Comparison of ENCODE assay signal across 9 cellular contexts in the genomic region with DNA sequence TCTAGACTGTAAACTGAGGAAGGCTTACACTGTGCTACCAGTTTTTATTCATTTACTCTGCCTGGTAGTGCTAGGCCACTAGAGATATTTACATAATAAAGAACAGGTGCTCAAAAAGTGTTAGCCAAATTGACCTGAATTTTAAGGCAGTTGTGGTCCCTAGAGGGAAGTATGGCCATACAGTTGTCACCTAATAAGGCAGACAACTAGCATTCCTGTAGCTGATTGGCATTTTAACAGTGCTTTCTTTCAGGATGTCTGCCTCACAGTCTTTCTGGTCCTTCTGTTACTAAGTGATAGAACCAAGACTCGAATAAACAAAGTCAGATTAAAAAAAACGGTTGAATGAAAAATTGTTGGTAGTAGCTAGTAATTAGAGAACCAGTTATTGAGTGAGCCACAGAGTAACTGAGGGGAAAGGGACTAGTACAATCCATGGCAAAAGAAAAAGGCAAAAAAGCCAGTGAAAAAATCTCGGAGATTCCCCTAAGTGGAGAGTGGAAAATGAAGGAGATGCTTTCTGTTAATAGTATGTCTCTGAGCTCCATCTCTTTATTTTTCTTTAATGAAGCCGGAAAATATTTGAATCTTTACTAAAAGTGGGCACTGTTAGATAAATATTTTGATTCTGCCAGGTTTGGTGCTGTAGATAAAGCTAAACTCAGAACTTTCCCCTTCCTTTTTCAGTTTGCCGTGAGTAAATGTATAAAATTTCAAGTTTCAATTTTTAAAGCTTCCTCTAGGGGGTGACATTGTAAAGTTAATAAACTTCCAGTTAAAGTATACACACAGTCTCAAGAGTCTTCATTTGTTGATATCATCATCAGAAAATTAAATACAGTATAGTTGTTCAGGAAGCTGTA. TPM values are rescaled to one million over a fixed set of nuclear protein-coding genes. Genes with fewer than 3 reads are reported as not detected.
A peak's percentile ranks its signal among the peaks of the same experiment; 100 is the strongest.
DNase-seq lines count a peak whose midpoint lies in the region; ATAC-seq and TF ChIP-seq lines count a peak whose summit lies in the region.
"Had no signal": no experiment of that assay in that cellular context is flagged by ENCODE, and none has a peak within 500 bp of the region (broad histone marks: within the 10 kb centered on the region; RNA-seq: fewer than 3 reads in every experiment).

No MANE protein-coding gene starts in this region.

- no peak overlapping the region for H2BK15ac ChIP-seq in H9 (ENCODE audit: low read depth, low read length)

- no peak overlapping the region for H3K56ac ChIP-seq in H9 (ENCODE audit: insufficient read length, low read depth, low read length)

- no CpG with 5 or more reads among the region's 5 CpGs for WGBS in H9 (ENCODE audit: extremely low coverage, insufficient read length, low lambda C conversion rate)
- 23 to 43% (median 34%) methylated on average over 5 of the region's 5 CpGs for WGBS in stomach, 5 donors

- ATAC-seq in effector memory CD8-positive, alpha-beta T cell (replicated peaks), result peak; percentile 72
- no peak for ATAC-seq in HG02884 (IDR thresholded peaks at IDR 0.05; ENCODE audit: unreplicated experiment)

- H2BK120ac ChIP-seq in H9 (ENCODE audit: low read depth, low read length, poor library complexity, severe bottlenecking), result peak overlapping the region; percentile 93

- H2AK5ac ChIP-seq in H9 (ENCODE audit: insufficient read length, low read length), result no peak overlapping the region

- no peak overlapping the region for H3K4me3 ChIP-seq in stomach

- H3K4me2 ChIP-seq in H9 (ENCODE audit: insufficient read depth, insufficient read length, low read length), result peak overlapping the region; percentile 17

- H2AFZ ChIP-seq in H9 (ENCODE audit: low read length), result no peak overlapping the region

- no peaks in the 10 kb centered on the region for H3K36me3 Mint-ChIP-seq in H9 (ENCODE audit: insufficient read depth in 1 of 3, low read depth in 3 of 3)
- H3K36me3 Mint-ChIP-seq in effector memory CD8-positive, alpha-beta T cell (ENCODE audit: insufficient read depth), result peaks cover 3% of the 10 kb centered on the region

- peaks cover 22 to 34% of the 10 kb centered on the region in 2 experiments for H3K4me1 Mint-ChIP-seq in H9
- H3K4me1 Mint-ChIP-seq in effector memory CD8-positive, alpha-beta T cell (ENCODE audit: low read depth in 2 of 2), result peaks cover 28 to 55% of the 10 kb centered on the region in 2 donors

- no peak overlapping the region for H2BK20ac ChIP-seq in H9 (ENCODE audit: low read depth, low read length, poor library complexity, severe bottlenecking)

- peaks cover 0 to 3% (median 0%) of the 10 kb centered on the region in 4 donors for H3K36me3 ChIP-seq in stomach

- no peak overlapping the region for H3K9ac ChIP-seq in H9 (ENCODE audit: extremely low read depth, insufficient read length, low read length)

- H3K27ac Mint-ChIP-seq in H9, result peak overlapping the region; percentile 77 to 96 (median 91); a peak in 6 of 7 replicates
- peak overlapping the region; percentile 41 to 65 for H3K27ac Mint-ChIP-seq in effector memory CD8-positive, alpha-beta T cell

- H3K4me1 ChIP-seq in H9 (ENCODE audit: insufficient read depth, low read length) (no peaks in the 10 kb centered on the region), stomach (peaks cover 0 to 41% (median 18%) of the 10 kb centered on the region in 4 donors)

- H3K27me3 Mint-ChIP-seq in H9 (ENCODE audit: low read depth), result no peaks in the 10 kb centered on the region
- H3K27me3 Mint-ChIP-seq in effector memory CD8-positive, alpha-beta T cell, result no peaks in the 10 kb centered on the region

- no peak overlapping the region for H2BK5ac ChIP-seq in H9 (ENCODE audit: insufficient read length, low read length)

- H3K4me3 Mint-ChIP-seq in H9, result no peak overlapping the region
- peak overlapping the region in 1 of 2 donors; percentile 33 for H3K4me3 Mint-ChIP-seq in effector memory CD8-positive, alpha-beta T cell

- H3K18ac ChIP-seq in H9 (ENCODE audit: insufficient read length, low read depth, low read length), result no peak overlapping the region

- intact Hi-C loops in stomach (cut with DNase I; ENCODE audit: low total_unique reads), result loop anchor here (10.0 kb wide), 1 partner anchor 49 kb away; no protein-coding TSS in a partner anchor

- no peak overlapping the region for H3K14ac ChIP-seq in H9 (ENCODE audit: insufficient read depth, low read length)

- peak; percentile 65 for TF ChIP-seq CTCF in H9 (conservative IDR thresholded peaks at IDR 0.05)
- peak in 3 of 7 experiments; percentile 9 to 44 (median 39) for TF ChIP-seq CTCF in stomach (IDR thresholded peaks at IDR 0.05)

- no peak overlapping the region for H4K91ac ChIP-seq in H9 (ENCODE audit: insufficient read length, low read depth, low read length)

- H3K27ac ChIP-seq in H9 (ENCODE audit: insufficient read length, low read depth, low read length) (peak overlapping the region; percentile 21), stomach (no peak overlapping the region)

- in situ Hi-C loops in G401 (cut with HindIII; ENCODE audit: low sequenced_read_pairs), result no loop called here

- no peak overlapping the region; the same call in 1 of the 2 replicates for H3K4ac ChIP-seq in H9 (ENCODE audit: low read depth, low read length)

- no peak overlapping the region for H4K8ac ChIP-seq in H9 (replicated peaks; ENCODE audit: insufficient read length, low read depth, low read length)

- H3K23me2 ChIP-seq in H9 (ENCODE audit: insufficient read length, low read depth, low read length, poor library complexity, severe bottlenecking), result no peaks in the 10 kb centered on the region

- peaks cover 4% of the 10 kb centered on the region for H3K79me1 ChIP-seq in H9 (ENCODE audit: insufficient read depth, low read depth, low read length, poor library complexity, severe bottlenecking)

- H4K5ac ChIP-seq in H9 (ENCODE audit: insufficient read length, low read depth, low read length), result no peak overlapping the region

- H4K20me1 ChIP-seq in H9 (ENCODE audit: control insufficient read depth, insufficient read depth, insufficient read length), result no peaks in the 10 kb centered on the region

- TF ChIP-seq EP300 in stomach (IDR thresholded peaks at IDR 0.05), result no peak

- no peaks in the 10 kb centered on the region for H3K27me3 ChIP-seq in H9 (ENCODE audit: insufficient read depth, low read length)
- no peaks in the 10 kb centered on the region for H3K27me3 ChIP-seq in stomach

- H2BK12ac ChIP-seq in H9 (ENCODE audit: insufficient read length, low read depth, low read length), result no peak overlapping the region

- peak; percentile 37 for DNase-seq in EL
- peak; percentile 29 for DNase-seq in H9
- peak; percentile 34 for DNase-seq in NCI-H748 (lab: John Stamatoyannopoulos, UW; ENCODE audit: unreplicated experiment)
- DNase-seq in effector memory CD8-positive, alpha-beta T cell, result no peak
- DNase-seq in myocyte (ENCODE audit: low read depth), result peak; percentile 14
- DNase-seq in stomach, result no peak
- DNase-seq in G401 (ENCODE audit: low spot score), result no peak

- no peak for TF ChIP-seq POLR2A in stomach (IDR thresholded peaks at IDR 0.05)

- no peaks in the 10 kb centered on the region for H3K9me3 Mint-ChIP-seq in H9
- no peaks in the 10 kb centered on the region for H3K9me3 Mint-ChIP-seq in effector memory CD8-positive, alpha-beta T cell

- no peaks in the 10 kb centered on the region for H3K9me3 ChIP-seq in H9 (ENCODE audit: control insufficient read depth, low read depth, low read length)
- no peaks in the 10 kb centered on the region for H3K9me3 ChIP-seq in stomach

- peak overlapping the region; percentile 45 for H3T11ph ChIP-seq in H9 (ENCODE audit: low read length)

- H3K79me2 ChIP-seq in H9 (ENCODE audit: insufficient read depth, low read length), result peaks cover 14% of the 10 kb centered on the region; the same call in 1 of the 2 replicates

- no peak overlapping the region for H3K23ac ChIP-seq in H9 (ENCODE audit: insufficient read length, low read depth, low read length)

RNA-seq across cellular contexts. Expression of a gene that starts 9.1 kb away (rescaled TPM):
- total RNA-seq in H9 (2021) (62.4 and 63.1 TPM in 2 replicates), myocyte (92.5 and 112 TPM in 2 replicates), stomach (10 to 100 TPM; 15.6 to 56.8 (median 27.1) TPM)
- 40.5 TPM for polyA plus RNA-seq in myocyte (2012)
- 10 to 100 TPM; 17.7 to 39.0 (median 24.6) TPM for polyA plus RNA-seq in stomach
- 56.2 and 71.1 TPM in 2 replicates for total RNA-seq in G401 (2014; rRNA removed; shearing (Covaris generic))

RNA-seq across cellular contexts. Expression of a gene that starts 9.2 kb away (rescaled TPM):
- total RNA-seq in H9 (2021) (not detected in 2 replicates), myocyte (not detected in 2 replicates), stomach (under 1 TPM in 1 of 5 donors, not detected in 4; 0.73 TPM)
- polyA plus RNA-seq in myocyte (2012), result 0.05 TPM
- polyA plus RNA-seq in stomach, result not detected
- not detected in 2 replicates for total RNA-seq in G401 (2014; rRNA removed; shearing (Covaris generic))
- total RNA-seq: T-helper 2 cell treated with Interferon-gamma antibody and Interleukin-4, amounts not matched to agents 100 ng/mL and 5 ng/mL, for 36 hours had no signal

RNA-seq across cellular contexts. Expression of a gene that starts 23.4 kb away (rescaled TPM):
- total RNA-seq in H9 (2021), result not detected in 2 replicates
- total RNA-seq in myocyte, result not detected in 2 replicates
- not detected for polyA plus RNA-seq in myocyte (2012)
- total RNA-seq in stomach, result not detected
- not detected for polyA plus RNA-seq in stomach
- not detected in 2 replicates for total RNA-seq in G401 (2014; rRNA removed; shearing (Covaris generic))
- total RNA-seq: T-helper 2 cell treated with Interferon-gamma antibody and Interleukin-4, amounts not matched to agents 100 ng/mL and 5 ng/mL, for 36 hours had no signal

Comparison
In these comparisons a context has a peak if more than half of its experiments do, and no peak if none do; other contexts are left out.
1. DNase-seq: peak in EL (single experiment), H9 (single experiment), NCI-H748 (single experiment) and myocyte (single experiment); none in effector memory CD8-positive, alpha-beta T cell (0 of 3), stomach (single experiment) and G401 (single experiment).